Comparison of ENCODE assay signal across 12 cellular contexts in the genomic region with DNA sequence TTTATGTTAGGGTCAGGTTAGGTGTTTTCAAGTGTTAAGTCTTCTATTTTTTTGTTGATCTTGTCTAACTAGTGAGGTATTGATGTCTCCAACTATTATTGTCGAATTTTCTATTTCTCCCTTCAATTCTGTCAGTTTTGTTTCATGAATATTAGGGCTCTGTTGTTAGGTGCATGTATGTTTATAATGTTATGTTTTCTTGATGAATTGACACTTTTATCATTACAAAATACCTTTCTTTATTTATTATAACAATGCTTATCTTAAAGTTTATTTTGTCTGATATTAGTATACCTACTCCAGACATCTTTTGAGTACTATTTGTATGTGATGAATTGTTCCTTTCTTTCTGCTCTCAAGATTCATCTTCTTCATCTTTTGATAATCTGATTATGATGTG. TPM values are rescaled to one million over a fixed set of nuclear protein-coding genes. Genes with fewer than 3 reads are reported as not detected.
"Had no signal": no experiment of that assay in that cellular context is flagged by ENCODE, and none has a peak within 500 bp of the region (broad histone marks: within the 10 kb centered on the region; RNA-seq: fewer than 3 reads in every experiment).

No MANE protein-coding gene starts in this region.

- H3K4me2 ChIP-seq: GM23338 had no signal

- H3K9me3 ChIP-seq: HAP-1 had no signal

- H3K36me3 ChIP-seq: HAP-1 had no signal

- DNase-seq: GM23248, GOT3, H7, H9, HCEC 1CT, HFFc6 had no signal

- H3K9ac ChIP-seq: GM23248 had no signal

- H3K4me3 ChIP-seq: GM23248, GM23338, HAP-1 had no signal

- ATAC-seq: GM23338, HCT116 had no signal

- H2AFZ ChIP-seq: GM23248, GM23338 had no signal

- FAIRE-seq: H1, H54 had no signal

- H3K27ac ChIP-seq: GM23248 had no signal

- H3K4me1 ChIP-seq: HAP-1 had no signal

RNA-seq across cellular contexts. Expression of a gene that starts 19.2 kb away (rescaled TPM):
- total RNA-seq: GM23248, GM23338, H1, H4, H7, H9, HFFc6 had no signal
- polyA plus RNA-seq: GM23248, GM23338, H1 had no signal
